22 cellular contexts compared by ENCODE assay signal in the genomic region with DNA sequence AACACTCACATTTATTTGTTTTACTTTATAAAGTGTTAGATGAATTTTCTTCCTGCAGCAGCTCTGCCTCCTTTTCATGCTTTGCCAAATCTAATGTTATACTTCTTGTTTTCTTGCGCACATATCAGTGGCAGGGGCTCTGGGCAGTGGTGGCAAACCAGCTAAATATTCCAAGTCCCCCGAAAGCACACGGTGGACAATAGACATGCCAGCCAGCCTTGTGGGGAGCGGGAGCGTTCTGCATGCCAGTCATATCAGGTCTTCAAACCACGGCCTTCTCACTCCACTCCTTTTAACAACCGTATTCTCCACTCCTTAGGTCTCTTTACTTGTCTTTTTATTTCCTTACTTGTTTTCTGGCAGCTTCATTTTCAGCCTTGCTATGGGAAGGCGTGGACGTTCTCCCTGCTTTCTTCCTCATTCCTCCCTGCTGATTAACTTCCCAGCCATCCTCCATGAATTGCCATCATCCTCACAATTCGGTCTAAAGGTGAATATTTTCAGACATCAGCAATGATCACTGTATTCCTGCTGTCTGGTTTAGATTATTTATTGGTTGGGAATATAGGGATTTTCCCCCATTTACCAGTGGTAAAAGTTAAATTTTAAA.
DNase-seq lines count a peak whose midpoint lies in the region; ATAC-seq and TF ChIP-seq lines count a peak whose summit lies in the region.
"Had no signal": no experiment of that assay in that cellular context is flagged by ENCODE, and none has a peak within 500 bp of the region (broad histone marks: within the 10 kb centered on the region; RNA-seq: fewer than 3 reads in every experiment).

No MANE protein-coding gene starts in this region.

- H3K4me2 ChIP-seq in PC-9 = peak overlapping the region; percentile 44
- H3K4me2 ChIP-seq: neural progenitor cell had no signal

- H3K27me3 ChIP-seq in Caco-2 (replicated peaks; ENCODE audit: control insufficient read depth, insufficient read depth, low read length) (no peaks in the 10 kb centered on the region), PC-9 (ENCODE audit: insufficient read depth, low read depth) (no peaks in the 10 kb centered on the region), sigmoid colon (no peaks in the 10 kb centered on the region)
- H3K27me3 ChIP-seq: neural progenitor cell, upper lobe of left lung had no signal

- intact Hi-C loops in Caco-2 (cut with micrococcal nuclease; ENCODE audit: unreplicated experiment) = loop anchor here (5.0 kb wide), 2 partner anchors 122 to 217 kb away; no protein-coding TSS in a partner anchor
- intact Hi-C loops in PC-9 (cut with micrococcal nuclease; ENCODE audit: unreplicated experiment) = loop anchor here (5.0 kb wide), 1 partner anchor 293 kb away; no protein-coding TSS in a partner anchor
- intact Hi-C loops in sigmoid colon (cut with DNase I) = no loop called here

- H3K4me3 ChIP-seq in Caco-2 (ENCODE audit: low read depth, low read length) (no peak overlapping the region), PC-9 (no peak overlapping the region), fibroblast of pulmonary artery (replicated peaks; ENCODE audit: low read depth, low read length) (no peak overlapping the region), sigmoid colon (no peak overlapping the region)
- H3K4me3 ChIP-seq: neural progenitor cell, SK-N-MC, upper lobe of left lung had no signal

- H3K27ac Mint-ChIP-seq in Caco-2 (ENCODE audit: unreplicated experiment) = peak overlapping the region; percentile 10
- H3K27ac Mint-ChIP-seq: activated naive CD8-positive, alpha-beta T cell treated with anti-CD3 and anti-CD28 coated beads for 36 hours; activated T-helper 1 cell treated with anti-CD3 and anti-CD28 coated beads, Interleukin-12 subunit alpha, Interleukin-12 subunit beta, Interleukin-2, Interleukin-4 antibody, amounts not matched to agents 30 ng/mL and 10 ng/mL and 1 ng/mL, durations not matched to agents 14 hours and 24 hours and 36 hours; neural progenitor cell had no signal

- TF ChIP-seq CTCF in Caco-2 (IDR thresholded peaks at IDR 0.05; ENCODE audit: insufficient read depth in 1 of 2, low read depth in 1 of 2, low read length in 1 of 2, severe bottlenecking in 1 of 2, unreplicated experiment in 1 of 2) = no peak
- no peak for TF ChIP-seq CTCF in PC-9 (conservative IDR thresholded peaks at IDR 0.05)
- TF ChIP-seq CTCF in fibroblast of pulmonary artery (IDR thresholded peaks at IDR 0.05; ENCODE audit: low read length, missing control alignments) = no peak
- TF ChIP-seq CTCF in sigmoid colon (IDR thresholded peaks at IDR 0.05) = no peak

- DNase-seq in Caco-2 (no peak), PC-9 (peak in 1 of 2 experiments; percentile 75), fibroblast of pulmonary artery (ENCODE audit: low read depth) (peak; percentile 21), sigmoid colon (peak; percentile 17), ecto neural progenitor cell (ENCODE audit: low spot score) (no peak)
- DNase-seq: activated CD4-positive, CD25-positive, alpha-beta regulatory T cell treated with anti-CD3 and anti-CD28 coated beads, Interleukin-2, amount 50 U/mL, for 72 hours; activated naive CD8-positive, alpha-beta T cell treated with anti-CD3 and anti-CD28 coated beads for 36 hours; AML-193; caudate nucleus; effector memory CD4-positive, alpha-beta T cell; hypothalamus; kidney glomerular epithelial cell; NCI-H774; stimulated activated naive CD4-positive, alpha-beta T cell treated with Interleukin-2 at 50 U/mL for 16 hours; T-helper 9 cell; upper lobe of left lung had no signal

- H3K4me1 ChIP-seq in Caco-2 = peaks cover 12% of the 10 kb centered on the region; the same call in 1 of the 2 replicates
- peaks cover 14% of the 10 kb centered on the region for H3K4me1 ChIP-seq in PC-9 (replicated peaks; ENCODE audit: insufficient read depth)
- peaks cover 0 to 31% (median 6%) of the 10 kb centered on the region in 4 donors for H3K4me1 ChIP-seq in sigmoid colon

- H3K36me3 ChIP-seq in Caco-2 (ENCODE audit: control insufficient read depth, insufficient read depth, low read length) (no peaks in the 10 kb centered on the region), PC-9 (ENCODE audit: low read depth) (no peaks in the 10 kb centered on the region), sigmoid colon (no peaks in the 10 kb centered on the region)
- H3K36me3 ChIP-seq: neural progenitor cell, upper lobe of left lung had no signal

- no peaks in the 10 kb centered on the region; the same call in 1 of the 2 replicates for H3F3A ChIP-seq in PC-9 (ENCODE audit: insufficient read depth, low read depth)

- H3K27me3 Mint-ChIP-seq in Caco-2 (ENCODE audit: insufficient read depth, unreplicated experiment) = no peaks in the 10 kb centered on the region
- H3K27me3 Mint-ChIP-seq: activated naive CD8-positive, alpha-beta T cell treated with anti-CD3 and anti-CD28 coated beads for 36 hours had no signal

- H2AFZ ChIP-seq in PC-9 = peak overlapping the region; percentile 69; the same call in 1 of the 2 replicates
- H2AFZ ChIP-seq: neural progenitor cell had no signal

- H3K9me3 Mint-ChIP-seq in Caco-2 (ENCODE audit: unreplicated experiment) = no peaks in the 10 kb centered on the region
- H3K9me3 Mint-ChIP-seq: activated naive CD8-positive, alpha-beta T cell treated with anti-CD3 and anti-CD28 coated beads for 36 hours; activated T-helper 1 cell treated with anti-CD3 and anti-CD28 coated beads, Interleukin-12 subunit alpha, Interleukin-12 subunit beta, Interleukin-2, Interleukin-4 antibody, amounts not matched to agents 30 ng/mL and 10 ng/mL and 1 ng/mL, durations not matched to agents 14 hours and 24 hours and 36 hours; neural progenitor cell had no signal

- no peaks in the 10 kb centered on the region for H3K9me2 ChIP-seq in PC-9 (ENCODE audit: insufficient read depth)

- POLR2A ChIA-PET in Caco-2 (lab: Charles Lee) (no interaction called here), PC-9 (lab: Charles Lee; ENCODE audit: unreplicated experiment) (no interaction called here)

- no peaks in the 10 kb centered on the region for H3K9me3 ChIP-seq in Caco-2
- H3K9me3 ChIP-seq in PC-9 (ENCODE audit: insufficient read depth, low read depth) = no peaks in the 10 kb centered on the region
- no peaks in the 10 kb centered on the region for H3K9me3 ChIP-seq in sigmoid colon
- H3K9me3 ChIP-seq: upper lobe of left lung had no signal

- whole genome bisulfite sequencing in sigmoid colon, 2 donors = 37 to 69% methylated on average over 10 of the region's 10 CpGs

- no peaks in the 10 kb centered on the region for H4K20me1 ChIP-seq in PC-9 (ENCODE audit: insufficient read depth)

- no peaks in the 10 kb centered on the region for H3K36me3 Mint-ChIP-seq in Caco-2 (ENCODE audit: insufficient read depth, unreplicated experiment)
- H3K36me3 Mint-ChIP-seq: activated naive CD8-positive, alpha-beta T cell treated with anti-CD3 and anti-CD28 coated beads for 36 hours; neural progenitor cell had no signal

- TF ChIP-seq EP300 in sigmoid colon (IDR thresholded peaks at IDR 0.05) = no peak

- no peak for TF ChIP-seq POLR2A in sigmoid colon (IDR thresholded peaks at IDR 0.05)

- CTCF ChIA-PET in Caco-2 (lab: Charles Lee) (interaction anchor here (0.6 kb wide), 1 partner anchor 1698 kb away, joined by 3 read pairs; no protein-coding TSS in a partner anchor), PC-9 (lab: Charles Lee) (no interaction called here)

- H3K4me1 Mint-ChIP-seq in Caco-2 (ENCODE audit: low read depth, unreplicated experiment) = peaks cover 8% of the 10 kb centered on the region

- H3K4me3 Mint-ChIP-seq in Caco-2 (ENCODE audit: unreplicated experiment) = no peak overlapping the region
- H3K4me3 Mint-ChIP-seq: activated naive CD8-positive, alpha-beta T cell treated with anti-CD3 and anti-CD28 coated beads for 36 hours; activated T-helper 1 cell treated with anti-CD3 and anti-CD28 coated beads, Interleukin-12 subunit alpha, Interleukin-12 subunit beta, Interleukin-2, Interleukin-4 antibody, amounts not matched to agents 30 ng/mL and 10 ng/mL and 1 ng/mL, durations not matched to agents 14 hours and 24 hours and 36 hours; neural progenitor cell had no signal

- ATAC-seq in GM19463 (IDR thresholded peaks at IDR 0.05; ENCODE audit: unreplicated experiment) (no peak), HG02884 (IDR thresholded peaks at IDR 0.05; ENCODE audit: unreplicated experiment) (no peak), HG03175 (IDR thresholded peaks at IDR 0.05; ENCODE audit: unreplicated experiment) (no peak)

- H3K27ac ChIP-seq in PC-9 (peak overlapping the region; percentile 58), sigmoid colon (peak overlapping the region in 2 of 4 donors; percentile 34 to 48)
- H3K27ac ChIP-seq: neural progenitor cell, SK-N-MC, upper lobe of left lung had no signal

- BruUV-seq in Caco-2 (replicated peaks; lab: Mats Ljungman, UMichigan) (no TSS peak), PC-9 (replicated peaks; lab: Mats Ljungman, UMichigan) (no TSS peak)

- H3K79me2 ChIP-seq in PC-9 (ENCODE audit: low read depth) = no peaks in the 10 kb centered on the region

Comparison
In these comparisons a context has a peak if more than half of its experiments do, and no peak if none do; other contexts are left out.
1. DNase-seq: peak in fibroblast of pulmonary artery (single experiment) and sigmoid colon (single experiment); none in Caco-2 (0 of 2) and ecto neural progenitor cell (single experiment).